In genomic region chr9:27094640-27095039, GRCh38 we compare ENCODE assay signal across 14 cellular contexts. TPM values are rescaled to one million over a fixed set of nuclear protein-coding genes. Genes with fewer than 3 reads are reported as not detected.
DNase-seq lines count a peak whose midpoint lies in the region; ATAC-seq and TF ChIP-seq lines count a peak whose summit lies in the region.
"Had no signal": no experiment of that assay in that cellular context is flagged by ENCODE, and none has a peak within 500 bp of the region (broad histone marks: within the 10 kb centered on the region; RNA-seq: fewer than 3 reads in every experiment).

No MANE protein-coding gene starts in this region.

- H3K4me1 Mint-ChIP-seq in activated CD4-positive, alpha-beta T cell treated with anti-CD3 and anti-CD28 coated beads for 36 hours = peaks cover 2% of the 10 kb centered on the region

- peaks cover 14% of the 10 kb centered on the region for H3K27me3 Mint-ChIP-seq in activated CD4-positive, alpha-beta T cell treated with anti-CD3 and anti-CD28 coated beads for 36 hours

- peaks cover 25% of the 10 kb centered on the region for H3K4me1 ChIP-seq in SJSA1 (replicated peaks)
- H3K4me1 ChIP-seq: thyroid gland had no signal

- ATAC-seq in activated CD4-positive, alpha-beta T cell treated with anti-CD3 and anti-CD28 coated beads for 36 hours = no peak
- ATAC-seq in HG02571 (IDR thresholded peaks at IDR 0.05; ENCODE audit: unreplicated experiment) = no peak
- no peak for ATAC-seq in GM18861 (IDR thresholded peaks at IDR 0.05; ENCODE audit: unreplicated experiment)

- H3K36me3 Mint-ChIP-seq in activated CD4-positive, alpha-beta T cell treated with anti-CD3 and anti-CD28 coated beads for 36 hours (ENCODE audit: low read depth) = no peaks in the 10 kb centered on the region

- no peak overlapping the region for H3K4me3 Mint-ChIP-seq in activated CD4-positive, alpha-beta T cell treated with anti-CD3 and anti-CD28 coated beads for 36 hours
- H3K4me3 Mint-ChIP-seq: CD8-positive, alpha-beta memory T cell had no signal

- intact Hi-C loops in activated CD4-positive, alpha-beta T cell treated with anti-CD3 and anti-CD28 coated beads for 36 hours (cut with DNase I, micrococcal nuclease) = no loop called here

- H3K9me3 Mint-ChIP-seq in activated CD4-positive, alpha-beta T cell treated with anti-CD3 and anti-CD28 coated beads for 36 hours (ENCODE audit: low read depth) = no peaks in the 10 kb centered on the region

- no peak for TF ChIP-seq CTCF in fibroblast of mammary gland (conservative IDR thresholded peaks at IDR 0.05; ENCODE audit: control insufficient read depth, insufficient read depth, low read depth, low read length)

- no peak overlapping the region for H3K4me3 ChIP-seq in SJSA1
- no peak overlapping the region for H3K4me3 ChIP-seq in fibroblast of mammary gland (ENCODE audit: control insufficient read depth, low read depth, low read length)
- H3K4me3 ChIP-seq: lung, thyroid gland had no signal

- no peaks in the 10 kb centered on the region for H3K27me3 ChIP-seq in SJSA1 (replicated peaks)
- H3K27me3 ChIP-seq: thyroid gland had no signal

- no peaks in the 10 kb centered on the region for H3K36me3 ChIP-seq in SJSA1
- H3K36me3 ChIP-seq: thyroid gland had no signal

- no peak overlapping the region for H3K27ac Mint-ChIP-seq in activated CD4-positive, alpha-beta T cell treated with anti-CD3 and anti-CD28 coated beads for 36 hours
- H3K27ac Mint-ChIP-seq: CD8-positive, alpha-beta memory T cell had no signal

- H3K9me3 ChIP-seq in SJSA1 (replicated peaks) = no peaks in the 10 kb centered on the region
- H3K9me3 ChIP-seq: thyroid gland had no signal

- CTCF ChIA-PET in activated CD4-positive, alpha-beta T cell treated with anti-CD3 and anti-CD28 coated beads for 36 hours (lab: Charles Lee) = no interaction called here

- H3K27ac ChIP-seq in SJSA1 = peak overlapping the region; percentile 56
- H3K27ac ChIP-seq: thyroid gland had no signal

- POLR2A ChIA-PET in activated CD4-positive, alpha-beta T cell treated with anti-CD3 and anti-CD28 coated beads for 36 hours (lab: Charles Lee) = no interaction called here

- DNase-seq in ELR (ENCODE audit: low read depth) (peak; percentile 79), SJSA1 (ENCODE audit: low read depth in 1 of 2, low spot score in 2 of 2) (peak; percentile 79 to 84), fibroblast of mammary gland (ENCODE audit: low read depth) (peak; percentile 96), non-pigmented ciliary epithelial cell (ENCODE audit: low read depth) (peak; percentile 67)
- DNase-seq in activated CD4-positive, alpha-beta T cell treated with anti-CD3 and anti-CD28 coated beads for 36 hours = no peak
- no peak for DNase-seq in activated effector memory CD4-positive, alpha-beta T cell treated with Interleukin-2 at 50 U/mL for 16 hours
- DNase-seq: anterior cingulate cortex; CD8-positive, alpha-beta memory T cell; NCI-H1436; thyroid gland had no signal

RNA-seq across cellular contexts. Expression of gene TEK, which starts 14.4 kb away (rescaled TPM):
- total RNA-seq in SJSA1 (2014; rRNA removed; shearing (Covaris generic)) = 3.2 and 4.0 TPM in 2 replicates
- not detected for total RNA-seq in activated CD4-positive, alpha-beta T cell treated with anti-CD3 and anti-CD28 coated beads for 36 hours
- total RNA-seq: CD8-positive, alpha-beta memory T cell; T-helper 1 cell treated with Interleukin-12 subunit alpha and Interleukin-12 subunit beta and Interleukin-4 antibody, amounts not matched to agents 30 ng/mL and 1 ng/mL, for 36 hours had no signal

Comparison
In these comparisons a context has a peak if more than half of its experiments do, and no peak if none do; other contexts are left out.
1. DNase-seq: peak in ELR (single experiment), SJSA1 (2 of 2), fibroblast of mammary gland (single experiment) and non-pigmented ciliary epithelial cell (single experiment); none in activated CD4-positive, alpha-beta T cell treated with anti-CD3 and anti-CD28 coated beads for 36 hours (single experiment) and activated effector memory CD4-positive, alpha-beta T cell treated with Interleukin-2 at 50 U/mL for 16 hours (single experiment).